In the genomic region with DNA sequence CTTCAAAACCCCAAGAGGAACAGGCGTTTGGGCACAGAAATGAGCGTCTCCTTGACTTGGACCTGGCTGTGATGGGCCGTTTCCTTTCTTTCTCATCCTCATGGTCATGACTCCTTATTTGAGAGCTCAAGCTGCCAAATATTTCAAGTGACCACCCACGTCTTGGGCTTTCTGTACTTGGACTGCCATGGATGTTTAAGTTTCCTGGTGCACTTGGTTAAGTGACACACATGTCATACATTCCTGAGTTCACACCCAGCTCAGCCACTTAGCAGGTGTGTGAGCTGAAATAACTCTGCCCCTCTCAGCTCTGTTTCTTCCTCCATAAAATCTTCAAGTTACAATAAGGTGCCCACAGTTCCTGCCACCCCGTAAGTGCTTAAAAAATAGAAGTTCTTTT, we compare ENCODE assay signal across 18 cellular contexts.
"Had no signal": no experiment of that assay in that cellular context is flagged by ENCODE, and none has a peak within 500 bp of the region (broad histone marks: within the 10 kb centered on the region; RNA-seq: fewer than 3 reads in every experiment).

No MANE protein-coding gene starts in this region.

- H3K4me1 Mint-ChIP-seq: mesothelial cell of epicardium had no signal

- H3K9me3 ChIP-seq: adrenal gland, colonic mucosa, left ventricle myocardium inferior, psoas muscle, tibial artery had no signal

- H3K4me3 Mint-ChIP-seq: activated T-cell treated with anti-CD3 and anti-CD28 coated beads, Interleukin-2, amount 50 U/mL, for 72 hours; mesothelial cell of epicardium; natural killer cell had no signal

- H3K27ac Mint-ChIP-seq: activated T-cell treated with anti-CD3 and anti-CD28 coated beads, Interleukin-2, amount 50 U/mL, for 72 hours; mesothelial cell of epicardium; natural killer cell had no signal

- ATAC-seq: activated CD4-positive, CD25-positive, alpha-beta regulatory T cell treated with anti-CD3 and anti-CD28 coated beads, Interleukin-2, amount 50 U/mL, for 24 hours; activated T-cell treated with anti-CD3 and anti-CD28 coated beads, Interleukin-2, amount 50 U/mL, for 72 hours; foreskin keratinocyte; natural killer cell; psoas muscle; SK-N-SH treated with all-trans-retinoic acid at 6 μM for 48 hours had no signal

- DNase-seq: activated CD4-positive, alpha-beta T cell treated with anti-CD3 and anti-CD28 coated beads, Interleukin-2, amount 50 U/mL, for 4 hours; activated CD8-positive, alpha-beta memory T cell treated with anti-CD3 and anti-CD28 coated beads, Interleukin-2, amount 50 U/mL, for 4 hours; activated naive CD4-positive, alpha-beta T cell treated with Interleukin-2 at 50 U/mL for 16 hours; activated T-cell treated with anti-CD3 and anti-CD28 coated beads, Interleukin-2, amount 50 U/mL, for 72 hours; adrenal gland; caudate nucleus; colonic mucosa; foreskin keratinocyte; head of caudate nucleus; left ventricle myocardium inferior; natural killer cell; psoas muscle; Right ventricle myocardium superior; stimulated activated CD4-positive, alpha-beta T cell treated with anti-CD3 and anti-CD28 coated beads, Interleukin-15, amount 100 ng/mL, for 24 hours had no signal

- H3K27me3 ChIP-seq: adrenal gland, colonic mucosa, foreskin keratinocyte, tibial artery had no signal

- H3K36me3 ChIP-seq: adrenal gland, colonic mucosa had no signal

- H3K4me3 ChIP-seq: adrenal gland, colonic mucosa, left ventricle myocardium inferior, psoas muscle, tibial artery had no signal

- H3K27ac ChIP-seq: adrenal gland, colonic mucosa, foreskin keratinocyte, left ventricle myocardium inferior, psoas muscle, tibial artery had no signal

- H3K9me3 Mint-ChIP-seq: activated T-cell treated with anti-CD3 and anti-CD28 coated beads, Interleukin-2, amount 50 U/mL, for 72 hours; mesothelial cell of epicardium; natural killer cell had no signal

- H3K4me1 ChIP-seq: foreskin keratinocyte, left ventricle myocardium inferior, psoas muscle had no signal
